Comparison of ENCODE assay signal across 21 cellular contexts in the genomic region with DNA sequence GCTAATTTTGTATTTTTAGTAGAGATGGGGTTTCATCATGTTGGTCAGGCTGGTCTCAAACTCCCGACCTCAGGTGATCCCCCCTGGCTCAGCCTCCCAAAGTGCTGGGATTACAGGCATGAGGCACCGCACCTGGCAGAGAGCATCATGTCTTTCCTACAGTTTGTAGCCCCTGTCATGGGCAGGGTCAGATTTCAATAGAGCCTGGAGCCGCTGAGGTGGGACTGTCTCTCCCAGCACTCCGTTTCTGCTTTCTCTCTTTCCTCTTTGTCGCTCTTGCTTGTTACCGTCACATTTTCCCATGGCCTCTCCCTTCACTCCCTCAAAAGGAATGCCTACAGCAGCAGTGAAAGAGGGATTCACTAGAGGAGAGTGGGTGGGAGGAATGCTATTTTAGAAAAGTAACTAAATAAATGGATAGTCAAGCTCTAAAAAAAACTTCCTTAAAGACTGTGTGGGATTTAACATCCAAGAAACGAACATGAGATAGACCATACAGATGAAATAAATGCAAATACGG.
DNase-seq lines count a peak whose midpoint lies in the region; ATAC-seq and TF ChIP-seq lines count a peak whose summit lies in the region.
"Had no signal": no experiment of that assay in that cellular context is flagged by ENCODE, and none has a peak within 500 bp of the region (broad histone marks: within the 10 kb centered on the region; RNA-seq: fewer than 3 reads in every experiment).

No MANE protein-coding gene starts in this region.

- H3F3A ChIP-seq in smooth muscle cell (ENCODE audit: low read depth) = peaks cover 5% of the 10 kb centered on the region

- no peak overlapping the region for H2AFZ ChIP-seq in smooth muscle cell (ENCODE audit: low read depth)
- H2AFZ ChIP-seq: PC-9 had no signal

- 40% methylated on average over 8 of the region's 8 CpGs for WGBS in smooth muscle cell (ENCODE audit: low lambda C conversion rate)
- WGBS in tibial nerve, 2 donors = 50 to 53% methylated on average over 8 of the region's 8 CpGs

- peak overlapping the region in 2 of 5 experiments; percentile 22 to 54 for H3K4me3 Mint-ChIP-seq in brain
- H3K4me3 Mint-ChIP-seq: IgD-negative memory B cell had no signal

- TF ChIP-seq CTCF in right atrium auricular region (IDR thresholded peaks at IDR 0.05) (no peak), brain (conservative IDR thresholded peaks at IDR 0.05) (no peak), smooth muscle cell (IDR thresholded peaks at IDR 0.05; ENCODE audit: borderline replicate concordance, insufficient read depth, poor library complexity, severe bottlenecking) (no peak), tibial nerve (IDR thresholded peaks at IDR 0.05) (no peak)

- no peaks in the 10 kb centered on the region for H3K79me2 ChIP-seq in smooth muscle cell (ENCODE audit: low read depth)

- intact Hi-C loops in left cardiac atrium (cut with DNase I) = no loop called here

- no peaks in the 10 kb centered on the region for H3K27me3 ChIP-seq in right atrium auricular region
- H3K27me3 ChIP-seq in smooth muscle cell (ENCODE audit: low read depth) = no peaks in the 10 kb centered on the region
- peaks cover 0 to 5% of the 10 kb centered on the region in 2 donors for H3K27me3 ChIP-seq in tibial nerve

- DNase-seq in right atrium auricular region (ENCODE audit: low spot score) (peak; percentile 43), left cardiac atrium (no peak), myocyte (ENCODE audit: low read depth) (peak; percentile 19), smooth muscle cell (lab: John Stamatoyannopoulos, UW; ENCODE audit: unreplicated experiment) (no peak), tibial nerve (ENCODE audit: low spot score in 2 of 2) (no peak), Ammon's horn (ENCODE audit: low spot score) (no peak), NCI-H82 treated with DMSO at 0.1 percent for 48 hours (lab: John Stamatoyannopoulos, UW; ENCODE audit: unreplicated experiment) (no peak)
- DNase-seq: 8988T, AML-193, GF-D8, NCI-H1105, NCI-H146, NCI-H2081 treated with DMSO at 0.1 percent for 48 hours, NCI-H446 treated with DMSO at 0.1 percent for 48 hours, NCI-H69, RPMI8226, SHP77 had no signal

- H3K4me2 ChIP-seq in smooth muscle cell = peak overlapping the region; percentile 72
- H3K4me2 ChIP-seq: PC-9 had no signal

- H3K36me3 Mint-ChIP-seq in brain = no peaks in the 10 kb centered on the region
- H3K36me3 Mint-ChIP-seq: IgD-negative memory B cell had no signal

- TF ChIP-seq POLR2A in tibial nerve (IDR thresholded peaks at IDR 0.05) = no peak

- H3K36me3 ChIP-seq in right atrium auricular region (no peaks in the 10 kb centered on the region), smooth muscle cell (ENCODE audit: low read depth) (no peaks in the 10 kb centered on the region), tibial nerve (no peaks in the 10 kb centered on the region)

- no peaks in the 10 kb centered on the region for H3K9me3 Mint-ChIP-seq in brain
- H3K9me3 Mint-ChIP-seq: IgD-negative memory B cell had no signal

- H3K4me3 ChIP-seq in right atrium auricular region (no peak overlapping the region), smooth muscle cell (no peak overlapping the region), tibial nerve (no peak overlapping the region)
- H3K4me3 ChIP-seq: PC-9 had no signal

- no peak overlapping the region for H3K9ac ChIP-seq in smooth muscle cell (ENCODE audit: low read depth)

- peaks cover 98% of the 10 kb centered on the region for H3K4me1 Mint-ChIP-seq in brain
- H3K4me1 Mint-ChIP-seq: IgD-negative memory B cell had no signal

- H3K27ac ChIP-seq in right atrium auricular region (no peak overlapping the region), smooth muscle cell (ENCODE audit: low read depth) (peak overlapping the region; percentile 61), tibial nerve (no peak overlapping the region)
- H3K27ac ChIP-seq: C4-2B, PC-9 had no signal

- no peaks in the 10 kb centered on the region for H4K20me1 ChIP-seq in smooth muscle cell (ENCODE audit: low read depth)

- TF ChIP-seq EP300 in tibial nerve (IDR thresholded peaks at IDR 0.05) = no peak

- H3K27me3 Mint-ChIP-seq in brain = no peaks in the 10 kb centered on the region
- H3K27me3 Mint-ChIP-seq: IgD-negative memory B cell had no signal

- no peaks in the 10 kb centered on the region for H3K9me3 ChIP-seq in right atrium auricular region
- no peaks in the 10 kb centered on the region for H3K9me3 ChIP-seq in smooth muscle cell (replicated peaks; ENCODE audit: low read depth)
- H3K9me3 ChIP-seq in tibial nerve = no peaks in the 10 kb centered on the region

- H3K4me1 ChIP-seq in right atrium auricular region (peaks cover 0 to 31% of the 10 kb centered on the region in 2 donors), smooth muscle cell (ENCODE audit: low read depth) (peaks cover 23% of the 10 kb centered on the region), tibial nerve (peaks cover 0 to 7% (median 0%) of the 10 kb centered on the region in 4 donors)

- peak overlapping the region; percentile 27 to 90 (median 82) for H3K27ac Mint-ChIP-seq in brain
- H3K27ac Mint-ChIP-seq: IgD-negative memory B cell had no signal

- ATAC-seq in left cardiac atrium = no peak

Comparison
In these comparisons a context has a peak if more than half of its experiments do, and no peak if none do; other contexts are left out.
1. DNase-seq: peak in right atrium auricular region (single experiment) and myocyte (single experiment); none in left cardiac atrium (single experiment), smooth muscle cell (single experiment), tibial nerve (0 of 2), Ammon's horn (single experiment) and NCI-H82 treated with DMSO at 0.1 percent for 48 hours (single experiment).